Comparison of ENCODE assay signal across 2 cellular contexts in genomic region chr2:10691521-10691920, GRCh38.
TF ChIP-seq lines count a peak whose summit lies in the region.

No MANE protein-coding gene starts in this region.

TF ChIP-seq in GM23338, 12 proteins besides CTCF, POLR2A, EP300 and RAD21:
- TF ChIP-seq NANOG (IDR thresholded peaks at IDR 0.05; ENCODE audit: borderline replicate concordance) = no peak
- TF ChIP-seq POLR2AphosphoS5 (IDR thresholded peaks at IDR 0.05; ENCODE audit: low read depth) = 0 out of 2 replicates have a peak, but pooled peaks have one; percentile 19

TF ChIP-seq in K562, 482 proteins besides CTCF, POLR2A, EP300 and RAD21:
- TF ChIP-seq CC2D1A (IDR thresholded peaks at IDR 0.05) (no peak), NR4A1 (CRISPR knock-in tag; IDR thresholded peaks at IDR 0.05) (0 out of 2 replicates have a peak, but pooled peaks have one; percentile 61), NR4A1 (tag; IDR thresholded peaks at IDR 0.05) (no peak), ZNF121 (CRISPR knock-in tag; conservative IDR thresholded peaks at IDR 0.05) (peak; percentile 57; the same call in 1 of the 2 replicates)
